In the genomic region with DNA sequence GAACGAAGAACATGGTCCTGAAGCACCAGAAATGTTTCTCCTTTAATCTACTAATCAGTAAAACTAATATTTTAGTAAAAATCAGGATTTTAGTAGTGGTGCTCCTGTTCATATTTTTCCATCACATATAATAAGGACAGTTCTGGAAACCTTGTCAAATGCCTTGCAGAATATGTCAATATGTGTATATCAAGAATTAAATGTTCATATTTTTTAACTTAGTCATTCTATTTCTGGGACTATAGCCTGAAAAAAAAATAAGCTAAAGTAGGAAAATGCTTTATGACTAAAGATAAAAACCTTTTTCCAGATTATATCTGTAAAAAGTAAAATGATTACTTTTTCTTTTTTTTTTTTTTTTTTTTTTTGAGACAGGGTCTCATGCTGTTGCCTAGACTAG, we compare ENCODE assay signal across 18 cellular contexts.
"Had no signal": no experiment of that assay in that cellular context is flagged by ENCODE, and none has a peak within 500 bp of the region (broad histone marks: within the 10 kb centered on the region; RNA-seq: fewer than 3 reads in every experiment).

No MANE protein-coding gene starts in this region.

- H3K27ac ChIP-seq: epithelial cell of prostate, neutrophil, ovary, psoas muscle, right atrium auricular region, tibial artery had no signal

- H3K9me3 ChIP-seq: neutrophil, ovary, psoas muscle, right atrium auricular region, tibial artery had no signal

- FAIRE-seq: frontal cortex had no signal

- H3K27me3 ChIP-seq: neutrophil, ovary, right atrium auricular region, tibial artery had no signal

- H3K4me1 ChIP-seq: psoas muscle, right atrium auricular region, tibial artery had no signal

- H3K36me3 ChIP-seq: neutrophil, ovary, right atrium auricular region, tibial artery had no signal

- H3K4me3 ChIP-seq: ovary, psoas muscle, right atrium auricular region, tibial artery had no signal

- ATAC-seq: activated T-cell treated with anti-CD3 and anti-CD28 coated beads, Interleukin-2, amount 50 U/mL, for 4 hours; left cardiac atrium; psoas muscle; WTC11 had no signal

- DNase-seq: activated CD4-positive, alpha-beta T cell treated with anti-CD3 and anti-CD28 coated beads, Interleukin-2, amount 50 U/mL, for 4 hours; activated CD8-positive, alpha-beta memory T cell treated with anti-CD3 and anti-CD28 coated beads, Interleukin-2, amount 50 U/mL, for 48 hours; activated naive CD4-positive, alpha-beta T cell; activated T-cell treated with anti-CD3 and anti-CD28 coated beads, Interleukin-2, amount 50 U/mL, for 4 hours; cerebellar nuclear complex; cortex of kidney; hypothalamus; islet precursor cell; left cardiac atrium; ovary; psoas muscle; T1000; tibial artery had no signal
